In genomic region chr6:39887692-39888450, GRCh38 we compare ENCODE assay signal across 11 cellular contexts. TPM values are rescaled to one million over a fixed set of nuclear protein-coding genes. Genes with fewer than 3 reads are reported as not detected.
DNase-seq lines count a peak whose midpoint lies in the region; ATAC-seq and TF ChIP-seq lines count a peak whose summit lies in the region.
"Had no signal": no experiment of that assay in that cellular context is flagged by ENCODE, and none has a peak within 500 bp of the region (broad histone marks: within the 10 kb centered on the region; RNA-seq: fewer than 3 reads in every experiment).

No MANE protein-coding gene starts in this region.

- H3K9ac ChIP-seq in liver (ENCODE audit: low read depth in 1 of 2, low read length in 2 of 2): no peak overlapping the region
- no peak overlapping the region for H3K9ac ChIP-seq in stomach smooth muscle (ENCODE audit: low read length in 2 of 2)

- 60% methylated on average over 14 of the region's 14 CpGs for WGBS in liver

- no peaks in the 10 kb centered on the region for H3K9me3 ChIP-seq in liver (ENCODE audit: control insufficient read depth in 4 of 4, low read length in 3 of 4)
- no peaks in the 10 kb centered on the region for H3K9me3 ChIP-seq in stomach smooth muscle (ENCODE audit: control insufficient read depth in 2 of 2, low read length in 2 of 2)

- no peaks in the 10 kb centered on the region for H3K4me1 ChIP-seq in liver (ENCODE audit: control insufficient read depth in 4 of 4, insufficient read depth in 4 of 4, low read length in 3 of 4)
- H3K4me1 ChIP-seq in stomach smooth muscle (ENCODE audit: control insufficient read depth, insufficient read depth, low read length): peaks cover 23% of the 10 kb centered on the region

- peak in 1 of 2 donors; percentile 23 for TF ChIP-seq RAD21 in liver (IDR thresholded peaks at IDR 0.05)

- no peaks in the 10 kb centered on the region for H3K27me3 ChIP-seq in liver (ENCODE audit: control insufficient read depth in 4 of 4, insufficient read depth in 4 of 4, low read length in 3 of 4)
- no peaks in the 10 kb centered on the region for H3K27me3 ChIP-seq in stomach smooth muscle (ENCODE audit: control insufficient read depth in 1 of 2, insufficient read depth in 2 of 2, low read length in 2 of 2)

- H3K4me3 ChIP-seq in liver (ENCODE audit: low read depth in 1 of 3, low read length in 3 of 3) (no peak overlapping the region), stomach smooth muscle (ENCODE audit: low read length in 2 of 2) (no peak overlapping the region)

- H3K36me3 ChIP-seq in liver (ENCODE audit: control insufficient read depth in 4 of 4, insufficient read depth in 3 of 4, low read depth in 1 of 4, low read length in 3 of 4): no peaks in the 10 kb centered on the region
- peaks cover 4 to 22% of the 10 kb centered on the region in 2 donors for H3K36me3 ChIP-seq in stomach smooth muscle (ENCODE audit: control insufficient read depth in 2 of 2, insufficient read depth in 2 of 2, low read length in 2 of 2)

- H3K27ac ChIP-seq in liver (ENCODE audit: low read depth in 1 of 2, low read length in 2 of 2) (peak overlapping the region in 1 of 2 donors; percentile 10), stomach smooth muscle (ENCODE audit: low read length) (peak overlapping the region; percentile 60)

- no peak for ATAC-seq in GM21737 (IDR thresholded peaks at IDR 0.05; ENCODE audit: unreplicated experiment)
- ATAC-seq: activated T-cell treated with anti-CD3 and anti-CD28 coated beads, Interleukin-2, amount 50 U/mL, for 4 hours had no signal

- DNase-seq in HS-27A (ENCODE audit: low read depth): peak; percentile 92
- DNase-seq in ecto neural progenitor cell (ENCODE audit: low spot score): peak; percentile 63
- no peak for DNase-seq in NCI-H1417 treated with DMSO at 0.1 percent for 48 hours (lab: John Stamatoyannopoulos, UW)
- no peak for DNase-seq in NCI-H146 (lab: John Stamatoyannopoulos, UW)
- no peak for DNase-seq in NCI-H1048 (lab: John Stamatoyannopoulos, UW)
- DNase-seq: activated T-cell treated with anti-CD3 and anti-CD28 coated beads, Interleukin-2, amount 50 U/mL, for 4 hours; NCI-H2029; small intestine had no signal

- no peak for TF ChIP-seq CTCF in liver (IDR thresholded peaks at IDR 0.05; ENCODE audit: low read depth, low read length, missing input control)

TF ChIP-seq in liver, 16 proteins besides CTCF, POLR2A, EP300 and RAD21:
- no peak for TF ChIP-seq ZBTB33 (IDR thresholded peaks at IDR 0.05)
- no peak for TF ChIP-seq REST (IDR thresholded peaks at IDR 0.05)
- TF ChIP-seq NR2F2 (IDR thresholded peaks at IDR 0.05): peak; percentile 90
- no peak for TF ChIP-seq ATF3 (IDR thresholded peaks at IDR 0.05)
- peak in 1 of 2 donors; percentile 57 for TF ChIP-seq JUND (IDR thresholded peaks at IDR 0.05)
- peak; percentile 6 for TF ChIP-seq SP1 (IDR thresholded peaks at IDR 0.05)
- TF ChIP-seq FOXA2 (IDR thresholded peaks at IDR 0.05): no peak
- no peak for TF ChIP-seq YY1 (IDR thresholded peaks at IDR 0.05)
- no peak for TF ChIP-seq TAF1 (conservative IDR thresholded peaks at IDR 0.05)
- peak in 1 of 2 donors; percentile 15 for TF ChIP-seq RXRA (IDR thresholded peaks at IDR 0.05)
- TF ChIP-seq HNF4G (IDR thresholded peaks at IDR 0.05): no peak
- no peak for TF ChIP-seq FOXA1 (IDR thresholded peaks at IDR 0.05)
- no peak for TF ChIP-seq EGR1 (IDR thresholded peaks at IDR 0.05; ENCODE audit: low read depth in 2 of 2)
- TF ChIP-seq HNF4A (conservative IDR thresholded peaks at IDR 0.05): no peak
- no peak for TF ChIP-seq GABPA (IDR thresholded peaks at IDR 0.05 in 1 of 2, conservative IDR thresholded peaks at IDR 0.05 in 1 of 2)
- TF ChIP-seq MAX (IDR thresholded peaks at IDR 0.05): no peak

RNA-seq across cellular contexts. Expression of gene MOCS1, which starts 46.4 kb away (rescaled TPM):
- total RNA-seq in liver: 10 to 100 TPM in 1 of 2 donors, 1 to 10 TPM in 1; 6.7 to 36.2 TPM
- polyA plus RNA-seq in liver: 10 to 100 TPM; 29.2 to 29.3 TPM

Comparison
In these comparisons a context has a peak if more than half of its experiments do, and no peak if none do; other contexts are left out.
1. DNase-seq: peak in HS-27A (single experiment) and ecto neural progenitor cell (single experiment); none in NCI-H1417 treated with DMSO at 0.1 percent for 48 hours (single experiment), NCI-H146 (single experiment) and NCI-H1048 (single experiment).